Comparison of ENCODE assay signal across 8 cellular contexts in the genomic region with DNA sequence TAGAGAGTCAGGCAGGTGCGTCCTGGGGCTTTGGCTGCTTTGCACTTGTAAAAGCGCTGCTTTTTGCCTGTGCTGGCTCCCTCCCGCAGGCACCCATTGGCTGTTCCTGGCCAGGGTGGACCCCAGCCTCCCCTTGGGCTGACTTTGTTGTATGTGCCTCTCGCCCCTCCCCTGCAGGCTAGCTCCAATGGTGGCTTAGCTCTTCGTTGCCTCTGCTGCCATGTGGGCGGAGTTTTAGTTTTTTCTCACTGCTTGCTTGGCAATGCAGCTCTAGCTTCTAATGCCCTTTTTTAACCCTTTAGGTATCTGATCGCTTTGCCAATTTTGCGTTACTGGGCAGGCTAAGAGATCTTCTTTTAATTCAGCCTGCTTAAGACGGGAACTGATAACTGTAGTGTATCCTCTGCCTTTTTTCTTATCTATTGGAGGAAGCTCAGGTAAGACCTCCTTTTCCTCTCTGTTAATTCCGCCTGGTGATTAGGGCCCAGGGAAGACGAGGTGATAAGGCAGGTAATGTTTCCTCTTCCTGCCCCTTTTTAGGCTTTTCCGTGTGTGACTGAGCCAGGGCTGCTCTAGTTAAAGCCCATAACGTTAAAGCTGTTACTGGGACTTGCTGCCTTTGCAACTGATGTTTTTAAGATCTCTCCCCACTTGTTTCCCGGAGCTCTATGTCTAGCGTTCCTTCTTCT. TPM values are rescaled to one million over a fixed set of nuclear protein-coding genes. Genes with fewer than 3 reads are reported as not detected.
A peak's percentile ranks its signal among the peaks of the same experiment; 100 is the strongest.
DNase-seq lines count a peak whose midpoint lies in the region; ATAC-seq and TF ChIP-seq lines count a peak whose summit lies in the region.

No MANE protein-coding gene starts in this region.

- H3K27me3 ChIP-seq in rectal smooth muscle tissue (ENCODE audit: control insufficient read depth, insufficient read depth, low read length) (no peaks in the 10 kb centered on the region), sigmoid colon (peaks cover 0 to 21% (median 0%) of the 10 kb centered on the region in 3 donors)

- no peaks in the 10 kb centered on the region for H3K9me3 ChIP-seq in sigmoid colon

- WGBS in sigmoid colon, 2 donors, result 2 to 4% methylated on average over 15 of the region's 15 CpGs

- peaks cover 6% of the 10 kb centered on the region for H3K4me1 ChIP-seq in rectal smooth muscle tissue (ENCODE audit: control insufficient read depth, insufficient read depth, low read length)
- H3K4me1 ChIP-seq in sigmoid colon, result peaks cover 0 to 8% (median 3%) of the 10 kb centered on the region in 4 donors

- DNase-seq in GM03348 (ENCODE audit: low spot score) (peak; percentile 41), NCI-H345 treated with DMSO at 0.1 percent for 48 hours (lab: John Stamatoyannopoulos, UW; ENCODE audit: unreplicated experiment) (peak; percentile 3), epithelial cell of proximal tubule (ENCODE audit: low read depth) (no peak), sigmoid colon (no peak)

- no peak for TF ChIP-seq POLR2A in sigmoid colon (IDR thresholded peaks at IDR 0.05)

- intact Hi-C loops in sigmoid colon (cut with DNase I), result no loop called here

- no peak for ATAC-seq in GM21737 (IDR thresholded peaks at IDR 0.05; ENCODE audit: unreplicated experiment)
- ATAC-seq in GM18498 (IDR thresholded peaks at IDR 0.05; ENCODE audit: unreplicated experiment), result no peak
- no peak for ATAC-seq in GM18861 (IDR thresholded peaks at IDR 0.05; ENCODE audit: unreplicated experiment)

- H3K4me3 ChIP-seq in epithelial cell of proximal tubule (ENCODE audit: low read depth, low read length) (peak overlapping the region; percentile 54), rectal smooth muscle tissue (ENCODE audit: low read length) (peak overlapping the region; percentile 25), sigmoid colon (no peak overlapping the region)

- H3K36me3 ChIP-seq in rectal smooth muscle tissue (ENCODE audit: control insufficient read depth, insufficient read depth, low read length) (no peaks in the 10 kb centered on the region), sigmoid colon (no peaks in the 10 kb centered on the region)

- TF ChIP-seq CTCF in epithelial cell of proximal tubule (conservative IDR thresholded peaks at IDR 0.05; ENCODE audit: low read depth, low read length) (no peak), sigmoid colon (IDR thresholded peaks at IDR 0.05) (no peak)

- H3K9ac ChIP-seq in rectal smooth muscle tissue (ENCODE audit: low read length), result no peak overlapping the region

- TF ChIP-seq EP300 in sigmoid colon (IDR thresholded peaks at IDR 0.05), result no peak

- H3K27ac ChIP-seq in rectal smooth muscle tissue (ENCODE audit: low read depth, low read length) (no peak overlapping the region), sigmoid colon (no peak overlapping the region)

RNA-seq across cellular contexts. Expression of gene GLYATL1, which starts 11.8 kb away (rescaled TPM):
- 1.7 and 5.0 TPM in 2 replicates for total RNA-seq in epithelial cell of proximal tubule
- not detected for total RNA-seq in sigmoid colon
- polyA plus RNA-seq in sigmoid colon, result under 1 TPM in 1 of 3 donors, not detected in 2; 0.74 TPM

Comparison
In these comparisons a context has a peak if more than half of its experiments do, and no peak if none do; other contexts are left out.
1. DNase-seq: peak in GM03348 (single experiment) and NCI-H345 treated with DMSO at 0.1 percent for 48 hours (single experiment); none in epithelial cell of proximal tubule (single experiment) and sigmoid colon (single experiment).
2. H3K4me3 ChIP-seq: peak in epithelial cell of proximal tubule (single experiment) and rectal smooth muscle tissue (single experiment); none in sigmoid colon (0 of 4).